ENCODE assay signal across 20 cellular contexts in genomic region chr7:33770581-33770980, GRCh38.
"Had no signal": no experiment of that assay in that cellular context is flagged by ENCODE, and none has a peak within 500 bp of the region (broad histone marks: within the 10 kb centered on the region; RNA-seq: fewer than 3 reads in every experiment).

No MANE protein-coding gene starts in this region.

- H3K36me3 ChIP-seq: colonic mucosa, esophagus muscularis mucosa, gastrocnemius medialis, heart right ventricle, left lung, lower lobe of right lung had no signal

- H3K27me3 Mint-ChIP-seq: dendritic cell treated with granulocyte-macrophage colony-stimulating factor and Interleukin-4, amounts not matched to agents 40 ng/mL and 50 ng/mL, for 4 days had no signal

- H3K27ac Mint-ChIP-seq: dendritic cell treated with granulocyte-macrophage colony-stimulating factor and Interleukin-4, amounts not matched to agents 40 ng/mL and 50 ng/mL, for 4 days had no signal

- H3K9me3 ChIP-seq: colonic mucosa, esophagus muscularis mucosa, gastrocnemius medialis, heart right ventricle, left lung, lower lobe of right lung had no signal

- H3K4me1 ChIP-seq: colonic mucosa had no signal

- ATAC-seq: heart right ventricle, left cardiac atrium, left ventricle myocardium superior had no signal

- H3K27me3 ChIP-seq: colonic mucosa, esophagus muscularis mucosa, gastrocnemius medialis, heart right ventricle, left lung had no signal

- H3K9me3 Mint-ChIP-seq: dendritic cell treated with granulocyte-macrophage colony-stimulating factor and Interleukin-4, amounts not matched to agents 40 ng/mL and 50 ng/mL, for 4 days had no signal

- H3K4me3 Mint-ChIP-seq: dendritic cell treated with granulocyte-macrophage colony-stimulating factor and Interleukin-4, amounts not matched to agents 40 ng/mL and 50 ng/mL, for 4 days had no signal

- DNase-seq: colonic mucosa; cortex of kidney; effector memory CD4-positive, alpha-beta T cell; foreskin melanocyte; gastrocnemius medialis; glutamatergic neuron; head of caudate nucleus; heart right ventricle; hippocampal formation; left cardiac atrium; left lung; left ventricle myocardium superior; lower lobe of right lung; mesendoderm; midbrain had no signal

- FAIRE-seq: endothelial cell of umbilical vein, islet of Langerhans, keratinocyte had no signal

- H3K27ac ChIP-seq: colonic mucosa, esophagus muscularis mucosa, gastrocnemius medialis, heart right ventricle, left lung, lower lobe of right lung had no signal

- H3K4me3 ChIP-seq: colonic mucosa, esophagus muscularis mucosa, gastrocnemius medialis, heart right ventricle, left lung, lower lobe of right lung had no signal
